26 cellular contexts compared by ENCODE assay signal in genomic region chr5:157379983-157380382, GRCh38.
DNase-seq lines count a peak whose midpoint lies in the region; ATAC-seq, FAIRE-seq and TF ChIP-seq lines count a peak whose summit lies in the region.
"Had no signal": no experiment of that assay in that cellular context is flagged by ENCODE, and none has a peak within 500 bp of the region (broad histone marks: within the 10 kb centered on the region; RNA-seq: fewer than 3 reads in every experiment).

No MANE protein-coding gene starts in this region.

- H3K27me3 ChIP-seq in transverse colon: no peaks in the 10 kb centered on the region
- H3K27me3 ChIP-seq: ascending aorta, Peyer's patch, SJCRH30, tibial nerve had no signal

- no peak for TF ChIP-seq EP300 in transverse colon (IDR thresholded peaks at IDR 0.05; ENCODE audit: low read depth)

- H3K27ac Mint-ChIP-seq in natural killer cell: peak overlapping the region; percentile 50 to 57
- H3K27ac Mint-ChIP-seq in natural killer cell treated with Interleukin-12 subunit alpha and Interleukin-12 subunit beta and Interleukin-15 and Interleukin-18, amount 100 ng/mL, for 72 hours: peak overlapping the region in 1 of 2 donors; percentile 47
- H3K27ac Mint-ChIP-seq in activated T-helper 1 cell treated with anti-CD3 and anti-CD28 coated beads, Interleukin-12 subunit alpha, Interleukin-12 subunit beta, Interleukin-2, Interleukin-4 antibody, amounts not matched to agents 30 ng/mL and 10 ng/mL and 1 ng/mL, durations not matched to agents 14 hours and 24 hours and 36 hours: peak overlapping the region; percentile 13

- no peaks in the 10 kb centered on the region for H3K9me3 Mint-ChIP-seq in natural killer cell
- no peaks in the 10 kb centered on the region for H3K9me3 Mint-ChIP-seq in natural killer cell treated with Interleukin-12 subunit alpha and Interleukin-12 subunit beta and Interleukin-15 and Interleukin-18, amount 100 ng/mL, for 72 hours
- H3K9me3 Mint-ChIP-seq in activated T-helper 1 cell treated with anti-CD3 and anti-CD28 coated beads, Interleukin-12 subunit alpha, Interleukin-12 subunit beta, Interleukin-2, Interleukin-4 antibody, amounts not matched to agents 30 ng/mL and 10 ng/mL and 1 ng/mL, durations not matched to agents 14 hours and 24 hours and 36 hours: no peaks in the 10 kb centered on the region
- H3K9me3 Mint-ChIP-seq: CD4-positive, alpha-beta memory T cell; central memory CD8-positive, alpha-beta T cell had no signal

- H3K4me1 Mint-ChIP-seq in natural killer cell: peaks cover 23 to 26% of the 10 kb centered on the region in 2 donors
- peaks cover 25 to 26% of the 10 kb centered on the region in 2 donors for H3K4me1 Mint-ChIP-seq in natural killer cell treated with Interleukin-12 subunit alpha and Interleukin-12 subunit beta and Interleukin-15 and Interleukin-18, amount 100 ng/mL, for 72 hours (ENCODE audit: low read depth in 2 of 2)
- peaks cover 19% of the 10 kb centered on the region for H3K4me1 Mint-ChIP-seq in activated T-helper 1 cell treated with anti-CD3 and anti-CD28 coated beads, Interleukin-12 subunit alpha, Interleukin-12 subunit beta, Interleukin-2, Interleukin-4 antibody, amounts not matched to agents 30 ng/mL and 10 ng/mL and 1 ng/mL, durations not matched to agents 14 hours and 24 hours and 36 hours (ENCODE audit: low read depth)

- TF ChIP-seq CTCF in natural killer cell (IDR thresholded peaks at IDR 0.05) (no peak), transverse colon (IDR thresholded peaks at IDR 0.05) (no peak)

- 100% methylated on average over 2 of the region's 3 CpGs for WGBS in mesodermal cell (ENCODE audit: insufficient coverage in 2 of 2), 2 experiments
- WGBS in transverse colon (ENCODE audit: low coverage in 1 of 2), 2 donors: 88% methylated on average over 3 of the region's 3 CpGs; no CpG with 5 or more reads in 1 of the 2 donors

- H3K36me3 Mint-ChIP-seq in natural killer cell: peaks cover 34% of the 10 kb centered on the region
- peaks cover 38% of the 10 kb centered on the region for H3K36me3 Mint-ChIP-seq in natural killer cell treated with Interleukin-12 subunit alpha and Interleukin-12 subunit beta and Interleukin-15 and Interleukin-18, amount 100 ng/mL, for 72 hours
- H3K36me3 Mint-ChIP-seq in activated T-helper 1 cell treated with anti-CD3 and anti-CD28 coated beads, Interleukin-12 subunit alpha, Interleukin-12 subunit beta, Interleukin-2, Interleukin-4 antibody, amounts not matched to agents 30 ng/mL and 10 ng/mL and 1 ng/mL, durations not matched to agents 14 hours and 24 hours and 36 hours (ENCODE audit: low read depth): peaks cover 48% of the 10 kb centered on the region

- FAIRE-seq in RCC 7860 (lab: Jason Lieb, UNC): no peak
- FAIRE-seq: GM19239 had no signal

- H3K4me3 ChIP-seq in mesodermal cell (ENCODE audit: extremely low read depth, insufficient read depth, low read length, poor library complexity, severe bottlenecking) (no peak overlapping the region), transverse colon (no peak overlapping the region)
- H3K4me3 ChIP-seq: ascending aorta, lower lobe of right lung, Peyer's patch, SJCRH30, tibial nerve had no signal

- in situ Hi-C loops in transverse colon (cut with MboI; ENCODE audit: low pct_ligation_motif_present in 1 of 4, low pct_unique_long_range_greater_than_20kb in 1 of 4, low sequenced_read_pairs in 3 of 4): no loop called here

- TF ChIP-seq POLR2A in transverse colon (IDR thresholded peaks at IDR 0.05): no peak

- ATAC-seq in natural killer cell: no peak
- no peak for ATAC-seq in natural killer cell treated with Interleukin-12 subunit alpha and Interleukin-12 subunit beta and Interleukin-15 and Interleukin-18, amount 100 ng/mL, for 72 hours
- ATAC-seq: HCT116, lower lobe of right lung, T-helper 17 cell had no signal

- H3K9me3 ChIP-seq in mesodermal cell (ENCODE audit: control insufficient read depth, low read length): no peaks in the 10 kb centered on the region
- H3K9me3 ChIP-seq in transverse colon: no peaks in the 10 kb centered on the region
- H3K9me3 ChIP-seq: ascending aorta, lower lobe of right lung, Peyer's patch, SJCRH30, tibial nerve had no signal

- DNase-seq in natural killer cell (no peak), transverse colon (no peak), RCC 7860 (ENCODE audit: low spot score) (no peak)
- DNase-seq in natural killer cell treated with Interleukin-12 subunit alpha and Interleukin-12 subunit beta and Interleukin-15 and Interleukin-18, amount 100 ng/mL, for 72 hours (ENCODE audit: low spot score): no peak
- DNase-seq in activated T-helper 1 cell treated with anti-CD3 and anti-CD28 coated beads, Interleukin-12 subunit alpha, Interleukin-12 subunit beta, Interleukin-2, Interleukin-4 antibody, amounts not matched to agents 30 ng/mL and 10 ng/mL and 1 ng/mL, durations not matched to agents 14 hours and 24 hours and 36 hours (ENCODE audit: low spot score): no peak
- no peak for DNase-seq in stimulated activated naive CD4-positive, alpha-beta T cell treated with Interleukin-2 at 50 U/mL for 16 hours (lab: John Stamatoyannopoulos, UW)
- DNase-seq: activated CD4-positive, alpha-beta T cell treated with anti-CD3 and anti-CD28 coated beads for 4 hours; activated gamma-delta T cell; CD4-positive, alpha-beta memory T cell; glutamatergic neuron; Karpas-422; kidney glomerular epithelial cell; lower lobe of right lung; NCI-H1694; NCI-H526; Peyer's patch; SJCRH30; stimulated activated CD4-positive, alpha-beta T cell treated with anti-CD3 and anti-CD28 coated beads, Interleukin-4, amount 100 ng/mL, for 24 hours; stimulated activated naive CD4-positive, alpha-beta T cell; T-helper 17 cell had no signal

- no peak overlapping the region for H3K4me3 Mint-ChIP-seq in natural killer cell
- H3K4me3 Mint-ChIP-seq in natural killer cell treated with Interleukin-12 subunit alpha and Interleukin-12 subunit beta and Interleukin-15 and Interleukin-18, amount 100 ng/mL, for 72 hours: no peak overlapping the region
- no peak overlapping the region for H3K4me3 Mint-ChIP-seq in activated T-helper 1 cell treated with anti-CD3 and anti-CD28 coated beads, Interleukin-12 subunit alpha, Interleukin-12 subunit beta, Interleukin-2, Interleukin-4 antibody, amounts not matched to agents 30 ng/mL and 10 ng/mL and 1 ng/mL, durations not matched to agents 14 hours and 24 hours and 36 hours
- H3K4me3 Mint-ChIP-seq: central memory CD8-positive, alpha-beta T cell; T-helper 17 cell had no signal

- H3K27me3 Mint-ChIP-seq in natural killer cell (ENCODE audit: low read depth in 2 of 2): no peaks in the 10 kb centered on the region
- no peaks in the 10 kb centered on the region for H3K27me3 Mint-ChIP-seq in natural killer cell treated with Interleukin-12 subunit alpha and Interleukin-12 subunit beta and Interleukin-15 and Interleukin-18, amount 100 ng/mL, for 72 hours
- H3K27me3 Mint-ChIP-seq in activated T-helper 1 cell treated with anti-CD3 and anti-CD28 coated beads, Interleukin-12 subunit alpha, Interleukin-12 subunit beta, Interleukin-2, Interleukin-4 antibody, amounts not matched to agents 30 ng/mL and 10 ng/mL and 1 ng/mL, durations not matched to agents 14 hours and 24 hours and 36 hours (ENCODE audit: insufficient read depth): no peaks in the 10 kb centered on the region
- H3K27me3 Mint-ChIP-seq: CD4-positive, alpha-beta memory T cell; central memory CD8-positive, alpha-beta T cell; T-helper 17 cell had no signal

- H3K27ac ChIP-seq in mesodermal cell (ENCODE audit: low read depth, low read length, severe bottlenecking) (peak overlapping the region; percentile 43), transverse colon (peak overlapping the region in 3 of 4 donors; percentile 36 to 87 (median 44))
- H3K27ac ChIP-seq: ascending aorta, lower lobe of right lung, Peyer's patch, SJCRH30, tibial nerve had no signal

- H3K36me3 ChIP-seq in mesodermal cell (ENCODE audit: control insufficient read depth, insufficient read depth, low read length) (peaks cover 37% of the 10 kb centered on the region), transverse colon (no peaks in the 10 kb centered on the region)
- H3K36me3 ChIP-seq: ascending aorta, SJCRH30 had no signal

- peaks cover 42% of the 10 kb centered on the region for H3K4me1 ChIP-seq in mesodermal cell (ENCODE audit: control insufficient read depth, insufficient read depth, low read length, poor library complexity, severe bottlenecking)
- H3K4me1 ChIP-seq in transverse colon: peaks cover 0 to 8% (median 3%) of the 10 kb centered on the region in 4 donors
- H3K4me1 ChIP-seq: lower lobe of right lung, Peyer's patch had no signal

- intact Hi-C loops in natural killer cell (cut with micrococcal nuclease): no loop called here
- intact Hi-C loops in activated T-helper 1 cell treated with anti-CD3 and anti-CD28 coated beads, Interleukin-12 subunit alpha, Interleukin-12 subunit beta, Interleukin-2, Interleukin-4 antibody, amounts not matched to agents 30 ng/mL and 10 ng/mL and 1 ng/mL, durations not matched to agents 14 hours and 24 hours and 36 hours (cut with micrococcal nuclease): loop anchor here (5.0 kb wide), 1 partner anchor 97 kb away; no protein-coding TSS in a partner anchor
- intact Hi-C loops in transverse colon (cut with DNase I; ENCODE audit: low total_unique reads): no loop called here
